Comparison of ENCODE assay signal across 29 cellular contexts in genomic region chr18:37440206-37440605, GRCh38.
"Had no signal": no experiment of that assay in that cellular context is flagged by ENCODE, and none has a peak within 500 bp of the region (broad histone marks: within the 10 kb centered on the region; RNA-seq: fewer than 3 reads in every experiment).

No MANE protein-coding gene starts in this region.

- ATAC-seq: activated CD8-positive, alpha-beta T cell treated with anti-CD3 and anti-CD28 coated beads, Interleukin-2, amount 10 ng/mL, durations not matched to agents 7 days and 5 days; body of pancreas; T-helper 17 cell; WTC11 had no signal

- DNase-seq: activated CD4-positive, alpha-beta T cell treated with anti-CD3 and anti-CD28 coated beads for 48 hours; activated CD4-positive, alpha-beta T cell treated with anti-CD3 and anti-CD28 coated beads, Interleukin-2, amount 50 U/mL, for 4 hours; activated CD4-positive, CD25-positive, alpha-beta regulatory T cell treated with anti-CD3 and anti-CD28 coated beads, Interleukin-2, amount 50 U/mL, for 72 hours; activated CD8-positive, alpha-beta memory T cell treated with anti-CD3 and anti-CD28 coated beads, Interleukin-2, amount 50 U/mL, for 48 hours; activated CD8-positive, alpha-beta T cell treated with anti-CD3 and anti-CD28 coated beads, Interleukin-2, amount 10 ng/mL, durations not matched to agents 7 days and 5 days; activated effector memory CD4-positive, alpha-beta T cell treated with Interleukin-2 at 50 U/mL for 16 hours; activated naive CD4-positive, alpha-beta T cell; activated T-cell treated with anti-CD3 and anti-CD28 coated beads, Interleukin-2, amount 50 U/mL, for 1 hour; amniotic stem cell; body of pancreas; MG63; MV-4-11; NCI-H1092 treated with DMSO at 0.1 percent for 48 hours; NCI-H1417 treated with DMSO at 0.1 percent for 48 hours; NCI-H1694; NCI-H2029; NCI-H524 treated with DMSO at 0.1 percent for 48 hours; NCI-H748 treated with DMSO at 0.1 percent for 48 hours; NK-92 treated with Interleukin-12 subunit alpha and Interleukin-12 subunit beta, amount 100 ng/mL, for 24 hours; Peyer's patch; SIG-M5; T-helper 17 cell; T-helper 9 cell had no signal

- H3K27me3 Mint-ChIP-seq: activated naive CD4-positive, alpha-beta T cell treated with anti-CD3 and anti-CD28 coated beads, Interleukin-2, amount 50 U/mL, for 24 hours had no signal

- H3K27ac ChIP-seq: ascending aorta, body of pancreas, KMS-11, Peyer's patch had no signal

- H3K9me3 ChIP-seq: ascending aorta, body of pancreas, MG63 had no signal

- H3K4me3 ChIP-seq: ascending aorta, body of pancreas, MG63, Peyer's patch had no signal

- H3K4me3 Mint-ChIP-seq: activated CD8-positive, alpha-beta T cell treated with anti-CD3 and anti-CD28 coated beads, Interleukin-2, amount 10 ng/mL, durations not matched to agents 7 days and 5 days; activated naive CD4-positive, alpha-beta T cell treated with anti-CD3 and anti-CD28 coated beads, Interleukin-2, amount 50 U/mL, for 24 hours; activated T-helper 1 cell treated with anti-CD3 and anti-CD28 coated beads, Interleukin-12 subunit alpha, Interleukin-12 subunit beta, Interleukin-2, Interleukin-4 antibody, amounts not matched to agents 30 ng/mL and 10 ng/mL and 1 ng/mL, durations not matched to agents 14 hours and 24 hours and 36 hours; central memory CD8-positive, alpha-beta T cell; T-helper 17 cell; WTC11 had no signal

- H3K27me3 ChIP-seq: ascending aorta, body of pancreas, MG63, Peyer's patch had no signal

- H3K4me1 ChIP-seq: ascending aorta, body of pancreas, Peyer's patch had no signal

- H3K36me3 ChIP-seq: ascending aorta, MG63, Peyer's patch had no signal

- H3K9me3 Mint-ChIP-seq: activated naive CD4-positive, alpha-beta T cell treated with anti-CD3 and anti-CD28 coated beads, Interleukin-2, amount 50 U/mL, for 24 hours; activated T-helper 1 cell treated with anti-CD3 and anti-CD28 coated beads, Interleukin-12 subunit alpha, Interleukin-12 subunit beta, Interleukin-2, Interleukin-4 antibody, amounts not matched to agents 30 ng/mL and 10 ng/mL and 1 ng/mL, durations not matched to agents 14 hours and 24 hours and 36 hours; central memory CD8-positive, alpha-beta T cell; WTC11 had no signal

- H3K36me3 Mint-ChIP-seq: activated naive CD4-positive, alpha-beta T cell treated with anti-CD3 and anti-CD28 coated beads, Interleukin-2, amount 50 U/mL, for 24 hours; WTC11 had no signal

- H3K4me1 Mint-ChIP-seq: activated naive CD4-positive, alpha-beta T cell treated with anti-CD3 and anti-CD28 coated beads, Interleukin-2, amount 50 U/mL, for 24 hours; central memory CD8-positive, alpha-beta T cell; T-helper 17 cell had no signal
